ENCODE assay signal across 1 cellular context in genomic region chr11:63986156-63986931, GRCh38.
TF ChIP-seq lines count a peak whose summit lies in the region.

OTUB1 (plus strand) TSS chr11:63986438; CDS start chr11:63986457, 19 bp downstream.

TF ChIP-seq in HepG2, 621 proteins besides CTCF, POLR2A, EP300 and RAD21 (continued from another document and continues in another):
- no peak for TF ChIP-seq PBX2 (CRISPR knock-in tag; IDR thresholded peaks at IDR 0.05)
- peak; percentile 82 for TF ChIP-seq DRAP1 (CRISPR knock-in tag; IDR thresholded peaks at IDR 0.05)
- 0 out of 2 replicates have a peak, but pooled peaks have one; percentile 27 for TF ChIP-seq ZNF101 (CRISPR knock-in tag; IDR thresholded peaks at IDR 0.05; ENCODE audit: borderline replicate concordance, low read depth)
- no peak for TF ChIP-seq ZFYVE20 (CRISPR knock-in tag; IDR thresholded peaks at IDR 0.05; ENCODE audit: borderline replicate concordance, low read depth)
- TF ChIP-seq ZNF782 (CRISPR knock-in tag; IDR thresholded peaks at IDR 0.05; ENCODE audit: borderline replicate concordance) = peak; percentile 11; the same call in 1 of the 2 replicates
- TF ChIP-seq ZMAT3 (CRISPR knock-in tag; conservative IDR thresholded peaks at IDR 0.05) = 0 out of 2 replicates have a peak, but pooled peaks have one; percentile 80
- TF ChIP-seq SMARCC2 (IDR thresholded peaks at IDR 0.05) = no peak
- peak; percentile 74 for TF ChIP-seq TOPORS (CRISPR knock-in tag; IDR thresholded peaks at IDR 0.05)
- TF ChIP-seq NR2F1 (CRISPR knock-in tag; IDR thresholded peaks at IDR 0.05) = no peak
- peak; percentile 95 for TF ChIP-seq SNAI1 (CRISPR knock-in tag; IDR thresholded peaks at IDR 0.05; ENCODE audit: borderline replicate concordance)
- TF ChIP-seq HMG20A (CRISPR knock-in tag; IDR thresholded peaks at IDR 0.05; ENCODE audit: borderline replicate concordance) = no peak
- TF ChIP-seq TRIM22 (IDR thresholded peaks at IDR 0.05) = no peak
- no peak for TF ChIP-seq TBL1XR1 (IDR thresholded peaks at IDR 0.05; ENCODE audit: borderline replicate concordance, low read length, partially characterized antibody)
- no peak; the same call in 1 of the 2 replicates for TF ChIP-seq ZNF552 (CRISPR knock-in tag; IDR thresholded peaks at IDR 0.05; ENCODE audit: borderline replicate concordance)
- no peak for TF ChIP-seq ZFP1 (CRISPR knock-in tag; IDR thresholded peaks at IDR 0.05)
- no peak for TF ChIP-seq ZBTB21 (CRISPR knock-in tag; IDR thresholded peaks at IDR 0.05)
- peak; percentile 18; the same call in 1 of the 2 replicates for TF ChIP-seq BORCS8-MEF2B (CRISPR knock-in tag; IDR thresholded peaks at IDR 0.05)
- TF ChIP-seq MBNL3 (CRISPR knock-in tag; conservative IDR thresholded peaks at IDR 0.05) = no peak
- peak; percentile 60 for TF ChIP-seq ASH2L (IDR thresholded peaks at IDR 0.05; ENCODE audit: insufficient read length, low read depth, low read length)
- TF ChIP-seq HMGXB3 (CRISPR knock-in tag; IDR thresholded peaks at IDR 0.05; ENCODE audit: borderline replicate concordance) = peak; percentile 59; the same call in 1 of the 2 replicates
- no peak for TF ChIP-seq RNF2 (conservative IDR thresholded peaks at IDR 0.05; ENCODE audit: low read depth)
- TF ChIP-seq HDAC1 (CRISPR knock-in tag; IDR thresholded peaks at IDR 0.05) = peak; percentile 87
- TF ChIP-seq ZNF788 (CRISPR knock-in tag; IDR thresholded peaks at IDR 0.05; ENCODE audit: borderline replicate concordance) = peak; percentile 50; the same call in 1 of the 2 replicates
- peak; percentile 39; the same call in 1 of the 2 replicates for TF ChIP-seq THRA (CRISPR knock-in tag; IDR thresholded peaks at IDR 0.05; ENCODE audit: borderline replicate concordance)
- TF ChIP-seq HMGXB4 (CRISPR knock-in tag; IDR thresholded peaks at IDR 0.05; ENCODE audit: borderline replicate concordance in 1 of 2, low read depth in 1 of 2) = peak; percentile 89 to 92; a peak in 2 of 4 replicates
- peak; percentile 92; the same call in 1 of the 2 replicates for TF ChIP-seq HOXA5 (CRISPR knock-in tag; IDR thresholded peaks at IDR 0.05)
- TF ChIP-seq ZBTB38 (CRISPR knock-in tag; IDR thresholded peaks at IDR 0.05) = no peak; the same call in 1 of the 2 replicates
- TF ChIP-seq KLF12 (CRISPR knock-in tag; IDR thresholded peaks at IDR 0.05; ENCODE audit: borderline replicate concordance) = peak; percentile 96
- TF ChIP-seq ZNF232 (CRISPR knock-in tag; IDR thresholded peaks at IDR 0.05; ENCODE audit: borderline replicate concordance) = peak; percentile 90; the same call in 1 of the 2 replicates
- TF ChIP-seq ZNF556 (CRISPR knock-in tag; IDR thresholded peaks at IDR 0.05; ENCODE audit: borderline replicate concordance) = peak; percentile 33; the same call in 1 of the 2 replicates
- no peak for TF ChIP-seq RERE (CRISPR knock-in tag; IDR thresholded peaks at IDR 0.05; ENCODE audit: low read depth)
- TF ChIP-seq ZNF207 (IDR thresholded peaks at IDR 0.05; ENCODE audit: borderline replicate concordance) = no peak
- TF ChIP-seq ZFP62 (CRISPR knock-in tag; IDR thresholded peaks at IDR 0.05) = no peak
- no peak for TF ChIP-seq ZNF512B (CRISPR knock-in tag; IDR thresholded peaks at IDR 0.05; ENCODE audit: borderline replicate concordance)
